Comparison of ENCODE assay signal across 8 cellular contexts in genomic region chr12:48787791-48788521, GRCh38. TPM values are rescaled to one million over a fixed set of nuclear protein-coding genes. Genes with fewer than 3 reads are reported as not detected.
DNase-seq lines count a peak whose midpoint lies in the region; ATAC-seq, FAIRE-seq and TF ChIP-seq lines count a peak whose summit lies in the region.

No MANE protein-coding gene starts in this region.

- H3K36me3 ChIP-seq in HCT116 (ENCODE audit: control insufficient read depth in 1 of 2, insufficient read depth in 2 of 2, low read length in 2 of 2) (no peaks in the 10 kb centered on the region), astrocyte (ENCODE audit: insufficient read depth, low read length) (no peaks in the 10 kb centered on the region), iPS-18a (ENCODE audit: control insufficient read depth, low read depth, low read length) (no peaks in the 10 kb centered on the region), small intestine (ENCODE audit: control insufficient read depth in 2 of 2, insufficient read depth in 2 of 2, low read length in 2 of 2) (no peaks in the 10 kb centered on the region)

- no peak for TF ChIP-seq POLR2A in HCT116 (IDR thresholded peaks at IDR 0.05; ENCODE audit: borderline replicate concordance, extremely low read depth, insufficient read depth, insufficient read length)

- ATAC-seq in HCT116 = peak; percentile 7

- peak overlapping the region; percentile 41 for H3K27ac Mint-ChIP-seq in astrocyte (ENCODE audit: unreplicated experiment)

- H3K4me3 ChIP-seq in HCT116 (replicated peaks in 1 of 2; ENCODE audit: low read depth in 1 of 2, low read length in 2 of 2) (peak overlapping the region; percentile 80 to 90), astrocyte (ENCODE audit: insufficient read depth, low read depth, low read length) (peak overlapping the region; percentile 69), iPS-18a (ENCODE audit: low read length) (peak overlapping the region; percentile 77), small intestine (ENCODE audit: low read depth in 1 of 2, low read length in 2 of 2) (peak overlapping the region; percentile 81 to 89)

- H3K27me3 ChIP-seq in HCT116 (ENCODE audit: insufficient read depth, low read length) (no peaks in the 10 kb centered on the region), astrocyte (ENCODE audit: insufficient read depth, low read length) (no peaks in the 10 kb centered on the region), iPS-18a (ENCODE audit: control insufficient read depth, insufficient read depth, low read length) (peaks cover 7% of the 10 kb centered on the region), small intestine (ENCODE audit: control insufficient read depth in 2 of 2, insufficient read depth in 2 of 2, low read length in 2 of 2) (no peaks in the 10 kb centered on the region)

- H3K9ac ChIP-seq in HCT116 (ENCODE audit: low read length) = peak overlapping the region; percentile 81
- H3K9ac ChIP-seq in astrocyte (ENCODE audit: low read length) = peak overlapping the region; percentile 86
- peak overlapping the region; percentile 56 for H3K9ac ChIP-seq in iPS-18a (ENCODE audit: low read length)

- DNase-seq in HCT116 (ENCODE audit: low read depth, low spot score) (no peak), astrocyte (ENCODE audit: low read depth) (no peak), small intestine (peak; percentile 38), NCI-H1092 (lab: John Stamatoyannopoulos, UW) (no peak), GM13977 (ENCODE audit: low spot score) (no peak), HUDEP-2 (lab: John Stamatoyannopoulos, UW; ENCODE audit: unreplicated experiment in 76 of 76) (no peak), cerebellar cortex (ENCODE audit: low spot score) (no peak)

- no peaks in the 10 kb centered on the region for H3K9me2 ChIP-seq in HCT116 (ENCODE audit: insufficient read depth)

- TF ChIP-seq RAD21 in HCT116 (IDR thresholded peaks at IDR 0.05; ENCODE audit: low read depth) = no peak

- no peaks in the 10 kb centered on the region for H3K36me3 Mint-ChIP-seq in astrocyte (ENCODE audit: low read depth, unreplicated experiment)

- no peak for FAIRE-seq in astrocyte (lab: Jason Lieb, UNC)
- FAIRE-seq in small intestine (lab: Jason Lieb, UNC) = no peak

- H3K4me2 ChIP-seq in HCT116 (ENCODE audit: low read length) (peak overlapping the region; percentile 95), astrocyte (ENCODE audit: low read length) (peak overlapping the region; percentile 91)

- POLR2A ChIA-PET in HCT116 (lab: Charles Lee) = no interaction called here

- H4K20me1 ChIP-seq in HCT116 (ENCODE audit: insufficient read depth) = no peaks in the 10 kb centered on the region
- H4K20me1 ChIP-seq in astrocyte (ENCODE audit: insufficient read depth, low read length) = peaks cover 41% of the 10 kb centered on the region

- CTCF ChIA-PET in HCT116 (lab: Charles Lee) = no interaction called here

- BruUV-seq in HCT116 (replicated peaks; lab: Mats Ljungman, UMichigan) = TSS peak; percentile 43

- H3K27me3 Mint-ChIP-seq in astrocyte (ENCODE audit: low read depth, unreplicated experiment) = no peaks in the 10 kb centered on the region

- in situ Hi-C loops in GM13977 (cut with MboI; ENCODE audit: low pct_unique_long_range_greater_than_20kb, low sequenced_read_pairs, unreplicated experiment) = no loop called here

- RAD21 ChIA-PET in HCT116 (lab: Charles Lee; ENCODE audit: low non-redundant PET in 1 of 2, low total read pairs in 2 of 2, uncharacterized antibody in 2 of 2, unreplicated experiment in 2 of 2) = no interaction called here

- no peaks in the 10 kb centered on the region for H3K9me3 Mint-ChIP-seq in astrocyte (ENCODE audit: unreplicated experiment)

- intact Hi-C loops in HCT116 (cut with micrococcal nuclease) = no loop called here

- H3K4me3 Mint-ChIP-seq in astrocyte (ENCODE audit: unreplicated experiment) = peak overlapping the region; percentile 94

- H3K79me2 ChIP-seq in HCT116 (ENCODE audit: insufficient read depth, low read length) (peaks cover 23% of the 10 kb centered on the region), astrocyte (ENCODE audit: insufficient read depth, low read length) (peaks cover 52% of the 10 kb centered on the region)

- H3K4me1 ChIP-seq in HCT116 (ENCODE audit: control insufficient read depth in 1 of 2, insufficient read depth in 2 of 2, low read length in 2 of 2) = peaks cover 14 to 25% of the 10 kb centered on the region in 2 experiments
- peaks cover 13% of the 10 kb centered on the region for H3K4me1 ChIP-seq in astrocyte (ENCODE audit: insufficient read depth, low read length)
- H3K4me1 ChIP-seq in iPS-18a (ENCODE audit: control insufficient read depth, low read depth, low read length) = peaks cover 11% of the 10 kb centered on the region
- peaks cover 0 to 7% of the 10 kb centered on the region in 2 donors for H3K4me1 ChIP-seq in small intestine (ENCODE audit: control insufficient read depth in 2 of 2, insufficient read depth in 1 of 2, low read depth in 1 of 2, low read length in 1 of 2)

- no peak for TF ChIP-seq CTCF in HCT116 (IDR thresholded peaks at IDR 0.05 in 2 of 3, conservative IDR thresholded peaks at IDR 0.05 in 1 of 3; ENCODE audit: borderline replicate concordance in 1 of 3, insufficient read depth in 1 of 3, low read depth in 2 of 3, low read length in 2 of 3)
- no peak for TF ChIP-seq CTCF in astrocyte (IDR thresholded peaks at IDR 0.05; ENCODE audit: insufficient read depth, low read depth, low read length)
- no peak for TF ChIP-seq CTCF in GM13977 (IDR thresholded peaks at IDR 0.05; ENCODE audit: extremely low read depth, insufficient read depth, missing control alignments)

- H3K9me3 ChIP-seq in HCT116 (ENCODE audit: control insufficient read depth in 1 of 2, insufficient read depth in 1 of 2, low read depth in 1 of 2, low read length in 2 of 2) (no peaks in the 10 kb centered on the region), astrocyte (ENCODE audit: insufficient read depth, low read depth, low read length) (no peaks in the 10 kb centered on the region), iPS-18a (ENCODE audit: control insufficient read depth, low read depth, low read length) (no peaks in the 10 kb centered on the region), small intestine (ENCODE audit: control insufficient read depth, low read depth) (no peaks in the 10 kb centered on the region)

- 16 to 19% (median 18%) methylated on average over 11 of the region's 11 CpGs for WGBS in small intestine, 3 donors

- H3K27ac ChIP-seq in HCT116 (ENCODE audit: low read depth, low read length) (peak overlapping the region; percentile 72), astrocyte (ENCODE audit: low read depth, low read length) (peak overlapping the region; percentile 38), iPS-18a (ENCODE audit: low read length) (no peak overlapping the region), small intestine (ENCODE audit: low read depth in 1 of 2, low read length in 1 of 2) (peak overlapping the region; percentile 58 to 84)

- H2AFZ ChIP-seq in HCT116 (ENCODE audit: low read depth, low read length, poor library complexity, severe bottlenecking) = no peak overlapping the region
- peak overlapping the region; percentile 83 for H2AFZ ChIP-seq in astrocyte (ENCODE audit: low read depth, low read length)

- peaks cover 8% of the 10 kb centered on the region for H3K4me1 Mint-ChIP-seq in astrocyte (ENCODE audit: low read depth, unreplicated experiment)

TF ChIP-seq in HCT116, 20 proteins besides CTCF, POLR2A, EP300 and RAD21:
- TF ChIP-seq MAX (IDR thresholded peaks at IDR 0.05) = no peak
- TF ChIP-seq POLR2AphosphoS5 (IDR thresholded peaks at IDR 0.05; ENCODE audit: low read depth, low read length) = no peak
- TF ChIP-seq EZH2 (IDR thresholded peaks at IDR 0.05) = no peak
- TF ChIP-seq ZBTB33 (IDR thresholded peaks at IDR 0.05; ENCODE audit: extremely low read depth, insufficient replicate concordance, low read length) = no peak
- no peak for TF ChIP-seq SRF (IDR thresholded peaks at IDR 0.05; ENCODE audit: low read depth)
- TF ChIP-seq EZH2phosphoT487 (IDR thresholded peaks at IDR 0.05; ENCODE audit: borderline replicate concordance) = no peak
- no peak for TF ChIP-seq FOSL1 (IDR thresholded peaks at IDR 0.05; ENCODE audit: low read depth)
- no peak for TF ChIP-seq JUND (IDR thresholded peaks at IDR 0.05)
- no peak for TF ChIP-seq CEBPB (IDR thresholded peaks at IDR 0.05; ENCODE audit: low read depth)

RNA-seq across cellular contexts. Expression of gene ADCY6, which starts 0.9 kb away (rescaled TPM):
- total RNA-seq in HCT116 (2021; ENCODE audit: unreplicated experiment) (24.9 TPM), astrocyte (28.9 and 33.5 TPM in 2 replicates)
- 21.3 and 21.6 TPM in 2 replicates for polyA plus RNA-seq in HCT116 (2012)
- 10 to 100 TPM; 14.1 to 27.7 (median 20.1) TPM for polyA plus RNA-seq in small intestine

RNA-seq across cellular contexts. Expression of gene CACNB3, which starts 30.3 kb away (rescaled TPM):
- 22.0 TPM for total RNA-seq in HCT116 (2021; ENCODE audit: unreplicated experiment)
- 27.9 and 29.4 TPM in 2 replicates for polyA plus RNA-seq in HCT116 (2012)
- total RNA-seq in astrocyte = 36.2 and 40.5 TPM in 2 replicates
- 10 to 100 TPM; 11.6 to 12.1 (median 11.9) TPM for polyA plus RNA-seq in small intestine
